Comparison of ENCODE assay signal across 9 cellular contexts in genomic region chr17:80737106-80738019, GRCh38.
A peak's percentile ranks its signal among the peaks of the same experiment; 100 is the strongest.
DNase-seq lines count a peak whose midpoint lies in the region; ATAC-seq and TF ChIP-seq lines count a peak whose summit lies in the region.
"Had no signal": no experiment of that assay in that cellular context is flagged by ENCODE, and none has a peak within 500 bp of the region (broad histone marks: within the 10 kb centered on the region; RNA-seq: fewer than 3 reads in every experiment).

No MANE protein-coding gene starts in this region.

- H3K4me1 Mint-ChIP-seq in activated naive CD8-positive, alpha-beta T cell treated with anti-CD3 and anti-CD28 coated beads for 36 hours = peaks cover 56% of the 10 kb centered on the region

- H3K36me3 Mint-ChIP-seq in activated naive CD8-positive, alpha-beta T cell treated with anti-CD3 and anti-CD28 coated beads for 36 hours = peaks cover 51% of the 10 kb centered on the region

- TF ChIP-seq CTCF in GM12872 (IDR thresholded peaks at IDR 0.05; ENCODE audit: insufficient read depth, low read depth, low read length) = peak; percentile 57
- TF ChIP-seq CTCF in GM20000 (IDR thresholded peaks at IDR 0.05; ENCODE audit: extremely low read depth, missing control alignments) = peak; percentile 39

- H3K4me3 Mint-ChIP-seq in activated naive CD8-positive, alpha-beta T cell treated with anti-CD3 and anti-CD28 coated beads for 36 hours = no peak overlapping the region

- peaks cover 2% of the 10 kb centered on the region for H3K9me3 Mint-ChIP-seq in activated naive CD8-positive, alpha-beta T cell treated with anti-CD3 and anti-CD28 coated beads for 36 hours

- H3K27ac Mint-ChIP-seq in activated naive CD8-positive, alpha-beta T cell treated with anti-CD3 and anti-CD28 coated beads for 36 hours = peak overlapping the region; percentile 77

- peak; percentile 56 for ATAC-seq in HG03457 (IDR thresholded peaks at IDR 0.05; ENCODE audit: unreplicated experiment)
- no peak for ATAC-seq in GM21786 (IDR thresholded peaks at IDR 0.05; ENCODE audit: unreplicated experiment)

- DNase-seq in GM20000 (ENCODE audit: low spot score) (peak; percentile 84), occipital lobe (lab: John Stamatoyannopoulos, UW) (no peak), DMS 273 treated with DMSO at 0.1 percent for 48 hours (lab: John Stamatoyannopoulos, UW) (no peak), glomerular visceral epithelial cell (ENCODE audit: extremely low spot score) (no peak)
- DNase-seq in activated naive CD8-positive, alpha-beta T cell treated with anti-CD3 and anti-CD28 coated beads for 36 hours = no peak
- DNase-seq: pancreas had no signal

- H3K27me3 Mint-ChIP-seq in activated naive CD8-positive, alpha-beta T cell treated with anti-CD3 and anti-CD28 coated beads for 36 hours = no peaks in the 10 kb centered on the region
